In genomic region chr22:49101873-49102272, GRCh38 we compare ENCODE assay signal across 36 cellular contexts.
"Had no signal": no experiment of that assay in that cellular context is flagged by ENCODE, and none has a peak within 500 bp of the region (broad histone marks: within the 10 kb centered on the region; RNA-seq: fewer than 3 reads in every experiment).

No MANE protein-coding gene starts in this region.

- H3K4me3 ChIP-seq: adrenal gland, body of pancreas, breast epithelium, MG63, PC-9 had no signal

- H3K36me3 ChIP-seq: adrenal gland, breast epithelium, MG63, WERI-Rb-1 had no signal

- H3K27ac ChIP-seq: adrenal gland, body of pancreas, breast epithelium, PC-9, RWPE1, WERI-Rb-1 had no signal

- H3K9me3 ChIP-seq: adrenal gland, body of pancreas, breast epithelium, MG63 had no signal

- ATAC-seq: activated naive CD4-positive, alpha-beta T cell treated with anti-CD3 and anti-CD28 coated beads, Interleukin-2, amount 50 U/mL, for 72 hours; activated T-cell treated with anti-CD3 and anti-CD28 coated beads, Interleukin-2, amount 50 U/mL, for 72 hours; activated T-helper 17 cell treated with anti-CD3 and anti-CD28 coated beads, Interleukin-2, amount 50 U/mL, for 72 hours; body of pancreas had no signal

- H3K4me2 ChIP-seq: PC-9 had no signal

- H3K27me3 ChIP-seq: body of pancreas had no signal

- H2AFZ ChIP-seq: PC-9 had no signal

- H3K4me1 ChIP-seq: adrenal gland, body of pancreas, breast epithelium had no signal

- DNase-seq: activated CD4-positive, alpha-beta memory T cell treated with anti-CD3 and anti-CD28 coated beads, Interleukin-2, amount 10 ng/mL, durations not matched to agents 7 days and 5 days; activated CD4-positive, alpha-beta T cell treated with anti-CD3 and anti-CD28 coated beads for 1 hour; activated CD4-positive, alpha-beta T cell treated with anti-CD3 and anti-CD28 coated beads for 48 hours; activated CD4-positive, CD25-positive, alpha-beta regulatory T cell; activated effector memory CD4-positive, alpha-beta T cell treated with anti-CD3 and anti-CD28 coated beads, Interleukin-2, amount 50 U/mL, for 16 hours; activated naive CD4-positive, alpha-beta T cell; activated T-cell treated with anti-CD3 and anti-CD28 coated beads, Interleukin-2, amount 50 U/mL, for 1 hour; activated T-cell treated with anti-CD3 and anti-CD28 coated beads, Interleukin-2, amount 50 U/mL, for 72 hours; adrenal gland; body of pancreas; central memory CD4-positive, alpha-beta T cell; Kasumi-1; KG1; MG63; NCI-H1048; NCI-H1105 treated with DMSO at 0.1 percent for 48 hours; NCI-H1436; NCI-H1694; NCI-H1930; NCI-H2081 treated with DMSO at 0.1 percent for 48 hours; NCI-H345; NCI-H510A; NCI-H526; NCI-H748 treated with DMSO at 0.1 percent for 48 hours; NK-92 treated with Interleukin-12 subunit alpha and Interleukin-12 subunit beta, amount 100 ng/mL, for 24 hours; PC-9; Right ventricle myocardium superior; SW 1271; T-helper 1 cell; T-helper 2 cell; T-helper 9 cell; WERI-Rb-1 had no signal
